32 cellular contexts compared by ENCODE assay signal in genomic region chr5:74995931-74996330, GRCh38.
"Had no signal": no experiment of that assay in that cellular context is flagged by ENCODE, and none has a peak within 500 bp of the region (broad histone marks: within the 10 kb centered on the region; RNA-seq: fewer than 3 reads in every experiment).

No MANE protein-coding gene starts in this region.

- DNase-seq: activated B cell treated with CpG ODN at 0.5 μM for 24 hours; activated CD4-positive, alpha-beta memory T cell treated with anti-CD3 and anti-CD28 coated beads for 36 hours; activated CD4-positive, alpha-beta T cell treated with anti-CD3 and anti-CD28 coated beads for 4 hours; activated CD4-positive, alpha-beta T cell treated with anti-CD3 and anti-CD28 coated beads, Interleukin-2, amount 10 ng/mL, durations not matched to agents 24 days and 14 days; activated CD4-positive, alpha-beta T cell treated with anti-CD3 and anti-CD28 coated beads, Interleukin-2, amount 50 U/mL, for 1 hour; activated CD4-positive, alpha-beta T cell treated with anti-CD3 and anti-CD28 coated beads, Interleukin-2, amount 50 U/mL, for 4 hours; activated CD4-positive, CD25-positive, alpha-beta regulatory T cell treated with anti-CD3 and anti-CD28 coated beads, Interleukin-2, amount 50 U/mL, for 72 hours; activated CD8-positive, alpha-beta memory T cell treated with anti-CD3 and anti-CD28 coated beads, Interleukin-2, amount 50 U/mL, for 4 hours; activated CD8-positive, alpha-beta T cell treated with anti-CD3 and anti-CD28 coated beads for 36 hours; activated effector memory CD4-positive, alpha-beta T cell treated with anti-CD3 and anti-CD28 coated beads, Interleukin-2, amount 50 U/mL, for 16 hours; activated gamma-delta T cell treated with Interleukin-2 at 50 U/mL for 16 hours; activated naive CD4-positive, alpha-beta T cell; activated naive CD4-positive, alpha-beta T cell treated with anti-CD3 and anti-CD28 coated beads for 36 hours; activated naive CD4-positive, alpha-beta T cell treated with anti-CD3 and anti-CD28 coated beads, Interleukin-2, amount 50 U/mL, for 16 hours; activated naive CD8-positive, alpha-beta T cell treated with anti-CD3 and anti-CD28 coated beads for 36 hours; activated T-cell treated with anti-CD3 and anti-CD28 coated beads for 4 hours; activated T-cell treated with anti-CD3 and anti-CD28 coated beads, Interleukin-2, amount 50 U/mL, for 1 hour; activated T-cell treated with anti-CD3 and anti-CD28 coated beads, Interleukin-2, amount 50 U/mL, for 4 hours; activated T-cell treated with anti-CD3 and anti-CD28 coated beads, Interleukin-2, amount 50 U/mL, for 72 hours; adrenal gland; amniotic stem cell; aorta; body of pancreas; brain microvascular endothelial cell; central memory CD4-positive, alpha-beta T cell; T-helper 1 cell; T-helper 2 cell; T-helper 9 cell had no signal

- H3K4me1 ChIP-seq: adrenal gland, breast epithelium had no signal

- H3K27ac ChIP-seq: adrenal gland, body of pancreas, brain microvascular endothelial cell, breast epithelium, VCaP had no signal

- H3K27me3 ChIP-seq: adrenal gland, body of pancreas, brain microvascular endothelial cell, breast epithelium had no signal

- ATAC-seq: activated CD8-positive, alpha-beta T cell treated with anti-CD3 and anti-CD28 coated beads for 36 hours; activated naive CD4-positive, alpha-beta T cell treated with anti-CD3 and anti-CD28 coated beads, Interleukin-2, amount 50 U/mL, for 72 hours; activated T-cell treated with anti-CD3 and anti-CD28 coated beads, Interleukin-2, amount 50 U/mL, for 4 hours; activated T-cell treated with anti-CD3 and anti-CD28 coated beads, Interleukin-2, amount 50 U/mL, for 72 hours; activated T-helper 17 cell treated with anti-CD3 and anti-CD28 coated beads, Interleukin-2, amount 50 U/mL, for 72 hours; body of pancreas had no signal

- H3K4me3 ChIP-seq: adrenal gland, body of pancreas, breast epithelium had no signal

- H3K36me3 ChIP-seq: adrenal gland, brain microvascular endothelial cell, breast epithelium had no signal
